14 cellular contexts compared by ENCODE assay signal in the genomic region with DNA sequence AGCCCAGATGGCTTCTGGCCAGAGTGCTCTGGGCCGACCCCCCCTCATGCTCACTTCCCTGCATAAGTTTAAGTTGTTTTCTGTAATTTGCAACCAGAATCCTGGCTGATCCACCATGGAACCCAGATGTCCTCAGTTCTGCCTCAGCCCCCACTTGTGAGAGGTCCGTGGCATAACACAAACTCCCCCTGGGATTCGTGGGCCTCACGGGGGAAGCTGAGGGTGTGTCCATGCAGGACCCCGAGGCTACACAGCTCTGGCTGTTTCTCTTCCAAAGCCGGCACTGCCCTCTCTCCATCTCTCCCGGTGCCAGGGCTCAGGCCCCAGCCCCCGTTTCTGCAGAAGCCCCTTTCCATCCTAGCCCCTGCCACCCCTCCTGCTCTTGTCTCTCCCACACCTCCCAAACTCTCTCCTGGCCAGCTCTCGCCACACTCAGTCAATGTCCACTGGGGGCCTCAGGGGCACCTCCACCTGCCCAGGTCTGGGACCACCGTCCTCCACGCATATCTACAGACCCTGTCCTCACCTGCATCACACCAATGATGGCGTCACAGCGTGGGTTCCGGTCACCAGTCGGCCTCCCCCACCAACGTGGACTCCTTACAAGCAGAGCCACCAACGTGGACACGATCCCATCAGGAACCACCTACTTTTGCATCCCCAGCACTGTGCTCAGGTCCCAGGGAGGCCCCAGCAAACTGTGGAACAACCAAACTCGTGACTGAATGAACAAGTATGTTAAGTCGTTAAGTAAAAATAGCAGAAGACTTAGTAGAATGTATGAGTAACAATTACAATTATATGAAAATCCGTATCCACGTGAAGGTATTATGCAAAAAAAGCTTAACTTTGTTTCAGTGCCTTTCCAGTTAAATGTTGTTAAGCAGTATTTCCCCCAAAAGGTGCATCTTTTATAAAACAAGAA. TPM values are rescaled to one million over a fixed set of nuclear protein-coding genes. Genes with fewer than 3 reads are reported as not detected.
A peak's percentile ranks its signal among the peaks of the same experiment; 100 is the strongest.
DNase-seq lines count a peak whose midpoint lies in the region; ATAC-seq and TF ChIP-seq lines count a peak whose summit lies in the region.
"Had no signal": no experiment of that assay in that cellular context is flagged by ENCODE, and none has a peak within 500 bp of the region (broad histone marks: within the 10 kb centered on the region; RNA-seq: fewer than 3 reads in every experiment).

No MANE protein-coding gene starts in this region.

- H3K27ac ChIP-seq in AG04450 (ENCODE audit: low read depth, low read length) (peak overlapping the region; percentile 91), left ventricle myocardium inferior (replicated peaks) (peak overlapping the region; percentile 60), prostate gland (peak overlapping the region; percentile 58 to 63)
- no peak overlapping the region for H3K27ac ChIP-seq in CD4-positive, alpha-beta T cell (ENCODE audit: low read depth, low read length)
- H3K27ac ChIP-seq: cardiac muscle cell had no signal

- H3K4me3 ChIP-seq in AG04450 (ENCODE audit: low read depth, low read length) = peak overlapping the region; percentile 43
- H3K4me3 ChIP-seq in adipocyte (ENCODE audit: low read length) = no peak overlapping the region
- peak overlapping the region; percentile 52 for H3K4me3 ChIP-seq in left ventricle myocardium inferior
- peak overlapping the region in 1 of 2 donors; percentile 1 for H3K4me3 ChIP-seq in prostate gland
- H3K4me3 ChIP-seq: cardiac muscle cell, GM23338, skin epidermis had no signal

- ATAC-seq in HG02678 (IDR thresholded peaks at IDR 0.05; ENCODE audit: unreplicated experiment) (no peak), GM18873 (IDR thresholded peaks at IDR 0.05; ENCODE audit: low FRiP score, unreplicated experiment) (no peak)
- no peak for ATAC-seq in CD4-positive, alpha-beta T cell (ENCODE audit: poor library complexity)
- ATAC-seq: GM23338 had no signal

- POLR2A ChIA-PET in AG04450 (lab: Yijun Ruan, JAX) = interaction anchor here (0.9 kb wide), 1 partner anchor 75 kb away, joined by 4 read pairs; no protein-coding TSS in a partner anchor
- POLR2A ChIA-PET in CD4-positive, alpha-beta T cell (lab: Charles Lee) = no interaction called here

- 65% methylated on average over 22 of the region's 22 CpGs for WGBS in prostate gland

- H3K4me1 Mint-ChIP-seq in CD4-positive, alpha-beta T cell (ENCODE audit: low read depth) = no peaks in the 10 kb centered on the region

- intact Hi-C loops in left ventricle myocardium inferior (cut with micrococcal nuclease) (no loop called here), prostate gland (cut with DNase I) (no loop called here)
- intact Hi-C loops in CD4-positive, alpha-beta T cell (cut with DNase I, micrococcal nuclease) = no loop called here

- H3K36me3 ChIP-seq in adipocyte (ENCODE audit: control insufficient read depth, insufficient read depth, low read length, severe bottlenecking) (no peaks in the 10 kb centered on the region), left ventricle myocardium inferior (no peaks in the 10 kb centered on the region), prostate gland (no peaks in the 10 kb centered on the region)
- H3K36me3 ChIP-seq: cardiac muscle cell had no signal

- no peak overlapping the region for H3K4me3 Mint-ChIP-seq in CD4-positive, alpha-beta T cell
- H3K4me3 Mint-ChIP-seq: GM23338 had no signal

- TF ChIP-seq POLR2A in prostate gland (IDR thresholded peaks at IDR 0.05) = no peak

- H3K4me1 ChIP-seq in adipocyte (ENCODE audit: control insufficient read depth, insufficient read depth, low read length) = no peaks in the 10 kb centered on the region
- H3K4me1 ChIP-seq in left ventricle myocardium inferior = peaks cover 59% of the 10 kb centered on the region
- H3K4me1 ChIP-seq in prostate gland (replicated peaks) = no peaks in the 10 kb centered on the region

- DNase-seq in AG04450 (ENCODE audit: low read depth, low spot score) (peak; percentile 27), adipocyte (ENCODE audit: low read depth) (peak; percentile 31), left ventricle myocardium inferior (no peak), prostate gland (ENCODE audit: low spot score) (no peak), COLO829 (ENCODE audit: low spot score) (no peak)
- DNase-seq in CD4-positive, alpha-beta T cell = no peak
- DNase-seq: activated T-cell treated with anti-CD3 and anti-CD28 coated beads for 4 hours, KG1, NCI-H2107 had no signal

- CTCF ChIA-PET in AG04450 (lab: Charles Lee) = no interaction called here
- CTCF ChIA-PET in CD4-positive, alpha-beta T cell (lab: Charles Lee) = no interaction called here

- no peaks in the 10 kb centered on the region for H3K27me3 Mint-ChIP-seq in CD4-positive, alpha-beta T cell

- H3K9ac ChIP-seq in adipocyte (ENCODE audit: low read length) = no peak overlapping the region

- H3K27ac Mint-ChIP-seq in CD4-positive, alpha-beta T cell = no peak overlapping the region
- H3K27ac Mint-ChIP-seq: GM23338 had no signal

- H3K36me3 Mint-ChIP-seq in CD4-positive, alpha-beta T cell (ENCODE audit: low read depth) = no peaks in the 10 kb centered on the region

- peaks cover 12% of the 10 kb centered on the region for H3K9me3 ChIP-seq in AG04450 (ENCODE audit: control insufficient read depth, insufficient read depth, low read length)
- H3K9me3 ChIP-seq in adipocyte (ENCODE audit: control insufficient read depth, low read length) = no peaks in the 10 kb centered on the region
- peaks cover under 1% of the 10 kb centered on the region for H3K9me3 ChIP-seq in left ventricle myocardium inferior (replicated peaks)
- H3K9me3 ChIP-seq in prostate gland = no peaks in the 10 kb centered on the region
- H3K9me3 ChIP-seq in CD4-positive, alpha-beta T cell (ENCODE audit: control insufficient read depth, low read length) = no peaks in the 10 kb centered on the region

- TF ChIP-seq CTCF in AG04450 (IDR thresholded peaks at IDR 0.05; ENCODE audit: low read depth, low read length) = no peak
- TF ChIP-seq CTCF in left ventricle myocardium inferior (IDR thresholded peaks at IDR 0.05; ENCODE audit: borderline replicate concordance) = no peak
- TF ChIP-seq CTCF in prostate gland (IDR thresholded peaks at IDR 0.05) = no peak
- TF ChIP-seq CTCF in CD4-positive, alpha-beta T cell (IDR thresholded peaks at IDR 0.05) = no peak

- no peaks in the 10 kb centered on the region for H3K27me3 ChIP-seq in AG04450 (ENCODE audit: control insufficient read depth, insufficient read depth, low read length)
- H3K27me3 ChIP-seq in adipocyte (replicated peaks; ENCODE audit: control insufficient read depth, insufficient read depth, low read length) = no peaks in the 10 kb centered on the region
- H3K27me3 ChIP-seq in left ventricle myocardium inferior (ENCODE audit: low read depth) = no peaks in the 10 kb centered on the region
- no peaks in the 10 kb centered on the region for H3K27me3 ChIP-seq in prostate gland (replicated peaks; ENCODE audit: insufficient read depth)
- H3K27me3 ChIP-seq in CD4-positive, alpha-beta T cell (ENCODE audit: control insufficient read depth, insufficient read depth, low read length) = no peaks in the 10 kb centered on the region
- H3K27me3 ChIP-seq: cardiac muscle cell had no signal

- no peaks in the 10 kb centered on the region for H3K9me3 Mint-ChIP-seq in CD4-positive, alpha-beta T cell
- H3K9me3 Mint-ChIP-seq: GM23338 had no signal

RNA-seq across cellular contexts. Expression of a gene that starts 38.5 kb away (rescaled TPM):
- polyA plus RNA-seq in AG04450 (2011; rRNA removed) = 9.6 and 12.9 TPM in 2 replicates
- 23.0 and 23.9 TPM in 2 replicates for polyA minus RNA-seq in AG04450 (2011; rRNA and poly(A)+ RNA removed)
- total RNA-seq in left ventricle myocardium inferior (30.8 TPM), prostate gland (10 to 100 TPM; 12.3 to 41.8 TPM)
- total RNA-seq in CD4-positive, alpha-beta T cell = 1 to 10 TPM; 4.1 TPM

Comparison
In these comparisons a context has a peak if more than half of its experiments do, and no peak if none do; other contexts are left out.
1. DNase-seq: peak in AG04450 (single experiment) and adipocyte (single experiment); none in left ventricle myocardium inferior (single experiment), prostate gland (single experiment), CD4-positive, alpha-beta T cell (0 of 10) and COLO829 (single experiment).